Comparison of ENCODE assay signal across 11 cellular contexts in genomic region chr1:42177551-42177981, GRCh38. TPM values are rescaled to one million over a fixed set of nuclear protein-coding genes. Genes with fewer than 3 reads are reported as not detected.
DNase-seq lines count a peak whose midpoint lies in the region; ATAC-seq, FAIRE-seq and TF ChIP-seq lines count a peak whose summit lies in the region.
"Had no signal": no experiment of that assay in that cellular context is flagged by ENCODE, and none has a peak within 500 bp of the region (broad histone marks: within the 10 kb centered on the region; RNA-seq: fewer than 3 reads in every experiment).

No MANE protein-coding gene starts in this region.

- ATAC-seq in left ventricle myocardium superior (no peak), Right ventricle myocardium superior (ENCODE audit: poor library complexity) (no peak), HG03108 (IDR thresholded peaks at IDR 0.05; ENCODE audit: unreplicated experiment) (no peak)
- ATAC-seq: foreskin keratinocyte had no signal

- TF ChIP-seq CTCF in kidney (IDR thresholded peaks at IDR 0.05; ENCODE audit: borderline replicate concordance, extremely low read depth, insufficient read depth) (no peak), uterus (IDR thresholded peaks at IDR 0.05) (no peak)

- FAIRE-seq in kidney (lab: Jason Lieb, UNC), result no peak

- no peak overlapping the region for H3K9ac ChIP-seq in adipocyte (ENCODE audit: low read length)
- H3K9ac ChIP-seq in kidney (ENCODE audit: low read length in 2 of 2), result no peak overlapping the region

- H3K27ac ChIP-seq in kidney (ENCODE audit: low read depth in 2 of 2, low read length in 2 of 2) (no peak overlapping the region), uterus (peak overlapping the region; percentile 25 to 35)
- H3K27ac ChIP-seq: foreskin keratinocyte had no signal

- H3K4me3 ChIP-seq in adipocyte (ENCODE audit: low read length) (no peak overlapping the region), kidney (ENCODE audit: low read length in 2 of 2) (no peak overlapping the region), uterus (no peak overlapping the region)

- TF ChIP-seq POLR2A in uterus (IDR thresholded peaks at IDR 0.05), result no peak

- no peaks in the 10 kb centered on the region for H3K9me3 ChIP-seq in adipocyte (ENCODE audit: control insufficient read depth, low read length)
- no peaks in the 10 kb centered on the region for H3K9me3 ChIP-seq in kidney (ENCODE audit: control insufficient read depth in 1 of 2, low read length in 2 of 2)
- H3K9me3 ChIP-seq in uterus, result no peaks in the 10 kb centered on the region

- DNase-seq in left ventricle myocardium superior, result peak; percentile 58
- no peak for DNase-seq in Right ventricle myocardium superior
- peak; percentile 57 for DNase-seq in adipocyte (ENCODE audit: low read depth)
- DNase-seq in kidney, result peak; percentile 88
- DNase-seq in uterus, result peak; percentile 63 to 87
- no peak for DNase-seq in NCI-H524 (lab: John Stamatoyannopoulos, UW)
- no peak for DNase-seq in activated CD4-positive, alpha-beta T cell treated with anti-CD3 and anti-CD28 coated beads for 4 hours
- DNase-seq: activated CD4-positive, alpha-beta T cell treated with anti-CD3 and anti-CD28 coated beads for 1 hour; DMS 273 treated with DMSO at 0.1 percent for 48 hours had no signal

- no peaks in the 10 kb centered on the region for H3K27me3 ChIP-seq in adipocyte (replicated peaks; ENCODE audit: control insufficient read depth, insufficient read depth, low read length)
- H3K27me3 ChIP-seq in uterus, result no peaks in the 10 kb centered on the region
- H3K27me3 ChIP-seq: foreskin keratinocyte had no signal

- H3K36me3 ChIP-seq in adipocyte (ENCODE audit: control insufficient read depth, insufficient read depth, low read length, severe bottlenecking), result peaks cover 14% of the 10 kb centered on the region
- no peaks in the 10 kb centered on the region for H3K36me3 ChIP-seq in kidney (ENCODE audit: control insufficient read depth in 1 of 2, insufficient read depth in 2 of 2, low read length in 2 of 2)
- H3K36me3 ChIP-seq in uterus, result no peaks in the 10 kb centered on the region

- intact Hi-C loops in left ventricle myocardium superior (cut with micrococcal nuclease) (loop anchor here (10.0 kb wide), 1 partner anchor 147 kb away; no protein-coding TSS in a partner anchor), Right ventricle myocardium superior (cut with DNase I) (loop anchor here (10.0 kb wide), 1 partner anchor 157 kb away; the partner anchor contains the start of gene FOXJ3), kidney (cut with DNase I) (no loop called here), uterus (cut with DNase I; ENCODE audit: low total_unique reads) (no loop called here)

- H3K4me1 ChIP-seq in adipocyte (ENCODE audit: control insufficient read depth, insufficient read depth, low read length), result peaks cover 41% of the 10 kb centered on the region
- peaks cover 0 to 3% of the 10 kb centered on the region in 2 donors for H3K4me1 ChIP-seq in kidney (ENCODE audit: control insufficient read depth in 1 of 2, insufficient read depth in 1 of 2, low read depth in 1 of 2, low read length in 2 of 2)
- H3K4me1 ChIP-seq in uterus, result peaks cover 0 to 12% of the 10 kb centered on the region in 2 donors

RNA-seq across cellular contexts. Expression of gene GUCA2A, which starts 13.0 kb away (rescaled TPM):
- total RNA-seq in left ventricle myocardium superior (not detected), Right ventricle myocardium superior (not detected), kidney (not detected), uterus (not detected)
- not detected for polyA plus RNA-seq in kidney (ENCODE audit: insufficient read depth, low read depth, low replicate concordance)
- total RNA-seq: foreskin keratinocyte had no signal
- polyA plus RNA-seq: foreskin keratinocyte had no signal

RNA-seq across cellular contexts. Expression of gene GUCA2B, which starts 24.4 kb away (rescaled TPM):
- total RNA-seq in left ventricle myocardium superior (not detected), Right ventricle myocardium superior (not detected), kidney (not detected), uterus (not detected)
- polyA plus RNA-seq in kidney (ENCODE audit: insufficient read depth, low read depth, low replicate concordance), result not detected
- total RNA-seq: foreskin keratinocyte had no signal
- polyA plus RNA-seq: foreskin keratinocyte had no signal

Comparison
In these comparisons a context has a peak if more than half of its experiments do, and no peak if none do; other contexts are left out.
1. DNase-seq: peak in left ventricle myocardium superior (single experiment), adipocyte (single experiment), kidney (single experiment) and uterus (2 of 2); none in Right ventricle myocardium superior (single experiment), NCI-H524 (0 of 2) and activated CD4-positive, alpha-beta T cell treated with anti-CD3 and anti-CD28 coated beads for 4 hours (0 of 2).
2. H3K27ac ChIP-seq: peak in uterus (2 of 2); none in kidney (0 of 2).
3. intact Hi-C loops: an anchor here in left ventricle myocardium superior (10.0 kb wide) and Right ventricle myocardium superior (10.0 kb wide); none called in kidney and uterus.